24 cellular contexts compared by ENCODE assay signal in the genomic region with DNA sequence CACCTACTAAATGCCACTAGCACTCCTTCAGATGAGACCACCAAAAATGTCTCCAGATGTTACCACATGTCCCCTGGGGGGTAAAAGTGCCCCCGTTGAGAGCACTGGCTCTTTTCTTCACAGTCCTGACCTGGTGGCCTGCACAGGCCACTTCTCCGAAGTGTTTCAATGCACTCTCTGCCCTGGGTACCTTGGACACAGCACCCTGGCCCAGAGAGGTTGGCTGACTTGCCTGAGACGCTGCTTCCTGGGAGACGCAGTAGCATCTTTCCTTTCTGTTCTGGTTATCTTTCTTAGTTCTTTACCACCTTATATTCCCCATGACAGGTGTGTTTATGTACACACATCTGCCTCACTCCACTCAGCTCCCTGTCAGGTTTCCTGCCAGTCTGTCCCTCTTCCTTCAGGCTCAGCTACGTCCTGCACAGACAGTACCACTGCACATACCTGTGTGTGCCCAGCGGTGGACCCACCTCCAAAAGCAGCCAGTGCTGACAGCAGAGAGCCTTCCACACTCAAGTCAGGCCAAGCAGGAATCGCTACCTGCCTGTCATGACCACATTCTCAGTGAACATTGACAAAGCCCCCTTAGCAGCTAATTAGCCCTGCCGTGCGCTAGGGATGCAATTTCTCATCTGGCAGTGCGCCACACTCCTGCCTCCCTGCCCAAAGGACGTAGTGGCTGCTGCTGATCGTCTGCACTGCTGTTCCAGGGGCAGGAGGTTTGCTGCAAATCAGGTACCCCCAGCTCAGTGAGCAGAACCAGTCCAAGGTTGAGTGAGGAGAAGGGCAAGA. TPM values are rescaled to one million over a fixed set of nuclear protein-coding genes. Genes with fewer than 3 reads are reported as not detected.
DNase-seq lines count a peak whose midpoint lies in the region; ATAC-seq and TF ChIP-seq lines count a peak whose summit lies in the region.
"Had no signal": no experiment of that assay in that cellular context is flagged by ENCODE, and none has a peak within 500 bp of the region (broad histone marks: within the 10 kb centered on the region; RNA-seq: fewer than 3 reads in every experiment).

No MANE protein-coding gene starts in this region.

- WGBS in thyroid gland, 2 donors, result 79% methylated on average over 12 of the region's 12 CpGs

- peaks cover 12 to 21% of the 10 kb centered on the region in 2 donors for H3K4me1 ChIP-seq in thyroid gland
- H3K4me1 ChIP-seq: right lobe of liver, uterus had no signal

- H3K9me3 ChIP-seq in thyroid gland, result no peaks in the 10 kb centered on the region
- H3K9me3 ChIP-seq: neutrophil, right lobe of liver, suprapubic skin, uterus had no signal

- no peak for TF ChIP-seq CTCF in thyroid gland (IDR thresholded peaks at IDR 0.05)

- H3K4me3 ChIP-seq in thyroid gland (replicated peaks in 1 of 3), result no peak overlapping the region
- H3K4me3 ChIP-seq: right lobe of liver, suprapubic skin, uterus had no signal

- DNase-seq in COR-L47 (lab: John Stamatoyannopoulos, UW) (peak; percentile 77), DMS79 treated with DMSO at 0.1 percent for 48 hours (lab: John Stamatoyannopoulos, UW) (peak; percentile 44), NCI-H2171 (lab: John Stamatoyannopoulos, UW) (peak; percentile 75), mesenteric fat pad (ENCODE audit: low spot score) (peak; percentile 76), thyroid gland (no peak)
- DNase-seq in activated effector memory CD4-positive, alpha-beta T cell treated with Interleukin-2 at 50 U/mL for 16 hours, result no peak
- DNase-seq: activated CD4-positive, alpha-beta T cell treated with anti-CD3 and anti-CD28 coated beads, Interleukin-2, amount 10 ng/mL, durations not matched to agents 7 days and 5 days; activated naive CD4-positive, alpha-beta T cell treated with anti-CD3 and anti-CD28 coated beads for 36 hours; activated T-cell treated with anti-CD3 and anti-CD28 coated beads, Interleukin-2, amount 50 U/mL, for 72 hours; amygdala; H9; mesendoderm; NCI-H146; NCI-H446; NK-92 treated with Interleukin-12 subunit alpha and Interleukin-12 subunit beta, amount 100 ng/mL, for 24 hours; stimulated activated naive B cell treated with anti-CD40 and anti-IgM and Interleukin-4, amounts not matched to agents 10 μg/mL and 1 μg/mL and 100 μg/mL, for 72 hours; uterus had no signal

- intact Hi-C loops in thyroid gland (cut with DNase I), result no loop called here

- no peak overlapping the region for H3K27ac ChIP-seq in thyroid gland
- H3K27ac ChIP-seq: neutrophil, right lobe of liver, suprapubic skin, uterus had no signal

- TF ChIP-seq POLR2A in thyroid gland (IDR thresholded peaks at IDR 0.05), result no peak

- H3K27me3 ChIP-seq in thyroid gland, result no peaks in the 10 kb centered on the region
- H3K27me3 ChIP-seq: right lobe of liver, suprapubic skin, uterus had no signal

- H3K36me3 ChIP-seq in thyroid gland, result peaks cover 0 to 4% of the 10 kb centered on the region in 2 donors
- H3K36me3 ChIP-seq: neutrophil, right lobe of liver, suprapubic skin, uterus had no signal

- no peak for ATAC-seq in GM18858 (IDR thresholded peaks at IDR 0.05; ENCODE audit: unreplicated experiment)
- ATAC-seq: activated T-cell treated with anti-CD3 and anti-CD28 coated beads, Interleukin-2, amount 50 U/mL, for 72 hours; right lobe of liver; stimulated activated naive B cell treated with anti-CD40 and anti-IgM and Interleukin-4, amounts not matched to agents 10 μg/mL and 1 μg/mL and 100 μg/mL, for 72 hours; WTC11 had no signal

RNA-seq across cellular contexts. Expression of a gene that starts 39.0 kb away (rescaled TPM):
- total RNA-seq in mesenteric fat pad, result 0.87 TPM
- 10 to 100 TPM; 19.2 to 35.6 (median 26.1) TPM for total RNA-seq in thyroid gland
- total RNA-seq: M059J, myocyte had no signal

Comparison
In these comparisons a context has a peak if more than half of its experiments do, and no peak if none do; other contexts are left out.
1. DNase-seq: peak in COR-L47 (single experiment), DMS79 treated with DMSO at 0.1 percent for 48 hours (single experiment), NCI-H2171 (single experiment) and mesenteric fat pad (single experiment); none in activated effector memory CD4-positive, alpha-beta T cell treated with Interleukin-2 at 50 U/mL for 16 hours (single experiment) and thyroid gland (0 of 2).
2. RNA of a gene that starts 39.0 kb away (total RNA-seq): 19.2 to 35.6 TPM in thyroid gland; 0.87 TPM in mesenteric fat pad (single experiment); every median in the first group is over 10 times any median in the second.